ENCODE assay signal across 18 cellular contexts in the genomic region with DNA sequence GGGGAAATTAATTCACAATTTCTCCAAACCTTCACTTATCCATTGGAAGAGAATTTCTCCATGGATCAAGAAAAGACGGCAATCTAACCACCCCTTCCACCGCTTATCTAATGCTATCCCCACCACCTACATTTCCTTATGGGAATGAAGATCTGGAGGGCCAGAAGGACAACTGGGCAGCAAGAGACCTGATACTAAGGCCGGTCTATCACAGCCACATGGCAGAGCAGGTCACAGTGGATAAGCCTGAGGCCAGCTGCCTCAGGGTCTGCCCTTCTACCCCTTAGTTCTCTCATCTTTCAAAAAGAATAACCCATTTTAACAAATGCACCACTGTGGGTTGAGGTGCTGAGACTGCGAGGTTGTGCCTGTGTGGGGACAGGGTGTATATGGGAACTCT. TPM values are rescaled to one million over a fixed set of nuclear protein-coding genes. Genes with fewer than 3 reads are reported as not detected.
A peak's percentile ranks its signal among the peaks of the same experiment; 100 is the strongest.
DNase-seq lines count a peak whose midpoint lies in the region; ATAC-seq, FAIRE-seq and TF ChIP-seq lines count a peak whose summit lies in the region.
"Had no signal": no experiment of that assay in that cellular context is flagged by ENCODE, and none has a peak within 500 bp of the region (broad histone marks: within the 10 kb centered on the region; RNA-seq: fewer than 3 reads in every experiment).

No MANE protein-coding gene starts in this region.

- H3K27ac ChIP-seq in K562 (ENCODE audit: extremely low read depth, low read depth, low read length) (peak overlapping the region; percentile 91), psoas muscle (peak overlapping the region; percentile 10), neuronal stem cell (replicated peaks; ENCODE audit: low read length) (no peak overlapping the region), colonic mucosa (no peak overlapping the region)
- H3K27ac ChIP-seq: sigmoid colon had no signal

- H3K4me1 ChIP-seq in Loucy (ENCODE audit: insufficient read depth, low read length, poor library complexity, severe bottlenecking) = peaks cover 86% of the 10 kb centered on the region
- peaks cover 47 to 94% of the 10 kb centered on the region in 2 experiments for H3K4me1 ChIP-seq in K562 (replicated peaks in 1 of 2; ENCODE audit: control insufficient read depth in 2 of 2, insufficient read depth in 2 of 2, low read length in 2 of 2)
- no peaks in the 10 kb centered on the region for H3K4me1 ChIP-seq in psoas muscle
- H3K4me1 ChIP-seq in neuronal stem cell (ENCODE audit: control insufficient read depth in 2 of 2, insufficient read depth in 1 of 2, low read depth in 1 of 2, low read length in 2 of 2) = peaks cover 21 to 25% of the 10 kb centered on the region in 2 donors
- H3K4me1 ChIP-seq in colonic mucosa = no peaks in the 10 kb centered on the region

- H3K4me3 ChIP-seq in Loucy (ENCODE audit: low read length, poor library complexity, severe bottlenecking) = peak overlapping the region; percentile 34
- H3K4me3 ChIP-seq in K562 = no peak overlapping the region
- no peak overlapping the region for H3K4me3 ChIP-seq in psoas muscle
- H3K4me3 ChIP-seq in neuronal stem cell (ENCODE audit: low read length in 2 of 2) = no peak overlapping the region
- no peak overlapping the region for H3K4me3 ChIP-seq in colonic mucosa
- H3K4me3 ChIP-seq: adrenal gland, sigmoid colon had no signal

- no peaks in the 10 kb centered on the region for H3K9me3 Mint-ChIP-seq in activated naive CD4-positive, alpha-beta T cell treated with anti-CD3 and anti-CD28 coated beads for 36 hours
- no peaks in the 10 kb centered on the region for H3K9me3 Mint-ChIP-seq in activated naive CD4-positive, alpha-beta T cell treated with anti-CD3 and anti-CD28 coated beads, Interleukin-2, amount 50 U/mL, for 72 hours
- H3K9me3 Mint-ChIP-seq: activated B cell treated with CpG ODN at 0.5 μM for 24 hours had no signal

- H3K9me1 ChIP-seq in K562 (ENCODE audit: control insufficient read depth, insufficient read depth, low read length) = no peaks in the 10 kb centered on the region

- peaks cover 1% of the 10 kb centered on the region for H3K36me3 Mint-ChIP-seq in activated naive CD4-positive, alpha-beta T cell treated with anti-CD3 and anti-CD28 coated beads for 36 hours (ENCODE audit: low read depth)
- H3K36me3 Mint-ChIP-seq in activated naive CD4-positive, alpha-beta T cell treated with anti-CD3 and anti-CD28 coated beads, Interleukin-2, amount 50 U/mL, for 72 hours = peaks cover 0 to 11% of the 10 kb centered on the region in 2 donors

- FAIRE-seq in K562 (lab: Jason Lieb, UNC) = no peak

- H3F3A ChIP-seq in Loucy (ENCODE audit: low read depth) = no peaks in the 10 kb centered on the region; the same call in 1 of the 2 replicates

- H3K27me3 ChIP-seq in Loucy (ENCODE audit: insufficient read depth, low read length, poor library complexity, severe bottlenecking) (no peaks in the 10 kb centered on the region), K562 (ENCODE audit: control insufficient read depth in 2 of 2, insufficient read depth in 2 of 2, low read length in 2 of 2) (no peaks in the 10 kb centered on the region), psoas muscle (ENCODE audit: insufficient read depth in 3 of 3, low read length in 2 of 3) (no peaks in the 10 kb centered on the region), neuronal stem cell (ENCODE audit: control insufficient read depth in 3 of 3, insufficient read depth in 3 of 3, low read depth in 1 of 3, low read length in 3 of 3) (no peaks in the 10 kb centered on the region), colonic mucosa (no peaks in the 10 kb centered on the region)
- H3K27me3 ChIP-seq: adrenal gland, sigmoid colon had no signal

- H2BK120ac ChIP-seq in neuronal stem cell (ENCODE audit: low read depth, low read length) = no peak overlapping the region

- 2% methylated on average over 4 of the region's 4 CpGs for WGBS in K562 (ENCODE audit: insufficient coverage, low coverage, missing lambda C conversion rate)
- WGBS in psoas muscle, 3 donors = 87 to 95% (median 88%) methylated on average over 4 of the region's 4 CpGs
- WGBS in neuronal stem cell (ENCODE audit: extremely low coverage in 2 of 2, insufficient read length in 2 of 2, insufficient replicate concordance in 1 of 2), 2 donors = no CpG with 5 or more reads among the region's 4 CpGs

- TF ChIP-seq RAD21 in K562 (CRISPR knock-in tag; conservative IDR thresholded peaks at IDR 0.05 in 1 of 2, IDR thresholded peaks at IDR 0.05 in 1 of 2) = no peak

- POLR2A ChIA-PET in K562 (lab: Yijun Ruan, JAX) = interaction anchor here (0.7 to 2.5 kb wide), 8 partner anchors 9 to 292 kb away, joined by 3 to 10 read pairs (median 4); no protein-coding TSS in a partner anchor

- CTCF ChIA-PET in activated naive CD4-positive, alpha-beta T cell treated with anti-CD3 and anti-CD28 coated beads for 36 hours (lab: Charles Lee) = interaction anchor here (0.6 to 2.2 kb wide), 3 partner anchors 21 to 164 kb away, joined by 3 to 9 read pairs (median 3); no protein-coding TSS in a partner anchor
- CTCF ChIA-PET in K562 (lab: Yijun Ruan, JAX; ENCODE audit: low intra/inter-chr PET ratio) = no interaction called here

- H3K23ac ChIP-seq in neuronal stem cell (ENCODE audit: low read depth, low read length, poor library complexity) = no peak overlapping the region

- no peak overlapping the region for H4K91ac ChIP-seq in neuronal stem cell (ENCODE audit: low read depth, low read length, poor library complexity)

- no peak overlapping the region for H3K9ac ChIP-seq in Loucy (ENCODE audit: low read depth, low read length, poor library complexity, severe bottlenecking)
- peak overlapping the region; percentile 56 to 62; a peak in 3 of 4 replicates for H3K9ac ChIP-seq in K562 (ENCODE audit: insufficient read depth in 1 of 2, low read depth in 2 of 2, low read length in 2 of 2)
- no peak overlapping the region for H3K9ac ChIP-seq in neuronal stem cell (ENCODE audit: low read depth, low read length, poor library complexity)
- H3K9ac ChIP-seq in colonic mucosa (ENCODE audit: low read depth in 2 of 2, low read length in 2 of 2) = no peak overlapping the region

- no peaks in the 10 kb centered on the region for H3K27me3 Mint-ChIP-seq in activated naive CD4-positive, alpha-beta T cell treated with anti-CD3 and anti-CD28 coated beads for 36 hours (ENCODE audit: low read depth)
- H3K27me3 Mint-ChIP-seq: activated B cell treated with CpG ODN at 0.5 μM for 24 hours had no signal

- H2AFZ ChIP-seq in Loucy (ENCODE audit: low read length) (no peak overlapping the region), K562 (ENCODE audit: low read depth, low read length) (no peak overlapping the region), neuronal stem cell (ENCODE audit: low read length) (no peak overlapping the region)

- no peak for DNase-seq in activated naive CD4-positive, alpha-beta T cell treated with anti-CD3 and anti-CD28 coated beads for 36 hours
- no peak for DNase-seq in activated naive CD4-positive, alpha-beta T cell treated with anti-CD3 and anti-CD28 coated beads, Interleukin-2, amount 50 U/mL, for 72 hours (ENCODE audit: low spot score in 2 of 2)
- peak in 3 of 4 experiments; percentile 54 to 66 (median 56) for DNase-seq in K562 (ENCODE audit: extremely low read depth in 1 of 4, low spot score in 3 of 4)
- DNase-seq in psoas muscle = no peak
- no peak for DNase-seq in iPS-NIHi11 (ENCODE audit: low spot score)
- DNase-seq in neuronal stem cell (ENCODE audit: low spot score) = no peak
- DNase-seq in colonic mucosa = no peak
- DNase-seq: activated B cell treated with CpG ODN at 0.5 μM for 24 hours; activated CD8-positive, alpha-beta memory T cell treated with anti-CD3 and anti-CD28 coated beads, Interleukin-2, amount 50 U/mL, for 48 hours; COR-L47; effector CD4-positive, alpha-beta T cell; glutamatergic neuron; islet precursor cell; NCI-H187; NCI-H226; sigmoid colon had no signal

- H3K4me1 Mint-ChIP-seq in activated naive CD4-positive, alpha-beta T cell treated with anti-CD3 and anti-CD28 coated beads for 36 hours (ENCODE audit: low read depth) = peaks cover 64% of the 10 kb centered on the region

- no peaks in the 10 kb centered on the region for H3K9me2 ChIP-seq in Loucy (replicated peaks; ENCODE audit: low read depth, low read length)

- no peaks in the 10 kb centered on the region for H3K36me3 ChIP-seq in Loucy (ENCODE audit: insufficient read depth, low read length)
- H3K36me3 ChIP-seq in K562 (ENCODE audit: control insufficient read depth, insufficient read depth, low read length) = peaks cover 60% of the 10 kb centered on the region
- H3K36me3 ChIP-seq in psoas muscle (ENCODE audit: insufficient read depth in 1 of 2, low read depth in 1 of 2) = no peaks in the 10 kb centered on the region
- no peaks in the 10 kb centered on the region for H3K36me3 ChIP-seq in neuronal stem cell (replicated peaks in 1 of 2; ENCODE audit: control insufficient read depth in 2 of 2, insufficient read depth in 2 of 2, low read length in 2 of 2)
- no peaks in the 10 kb centered on the region for H3K36me3 ChIP-seq in colonic mucosa
- H3K36me3 ChIP-seq: sigmoid colon had no signal

- H2BK5ac ChIP-seq in neuronal stem cell (ENCODE audit: low read length) = no peak overlapping the region

- H3K18ac ChIP-seq in neuronal stem cell (ENCODE audit: low read length) = no peak overlapping the region

- H4K20me1 ChIP-seq in Loucy (ENCODE audit: insufficient read depth, low read length, poor library complexity, severe bottlenecking) (no peaks in the 10 kb centered on the region), K562 (replicated peaks; ENCODE audit: control insufficient read depth, insufficient read depth, low read length) (no peaks in the 10 kb centered on the region; the same call in 1 of the 2 replicates)

- H2BK12ac ChIP-seq in neuronal stem cell (ENCODE audit: low read length) = no peak overlapping the region

- in situ Hi-C loops in K562 (cut with MboI) = no loop called here

- TF ChIP-seq POLR2A in K562 (conservative IDR thresholded peaks at IDR 0.05) = no peak

- intact Hi-C loops in activated naive CD4-positive, alpha-beta T cell treated with anti-CD3 and anti-CD28 coated beads for 36 hours (cut with micrococcal nuclease) = loop anchor here (5.0 kb wide), 2 partner anchors 600 to 655 kb away; no protein-coding TSS in a partner anchor
- intact Hi-C loops in K562 (cut with micrococcal nuclease) (loop anchor here (2.0 to 5.0 kb wide), 3 partner anchors 36 to 175 kb away; a partner anchor contains a TSS), psoas muscle (cut with DNase I) (no loop called here), colonic mucosa (cut with DNase I) (no loop called here)

- no peaks in the 10 kb centered on the region for H3K79me1 ChIP-seq in neuronal stem cell (ENCODE audit: low read depth, low read length)

- peak overlapping the region; percentile 88 for H3K27ac Mint-ChIP-seq in activated naive CD4-positive, alpha-beta T cell treated with anti-CD3 and anti-CD28 coated beads for 36 hours
- peak overlapping the region in 1 of 2 donors; percentile 88 for H3K27ac Mint-ChIP-seq in activated naive CD4-positive, alpha-beta T cell treated with anti-CD3 and anti-CD28 coated beads, Interleukin-2, amount 50 U/mL, for 72 hours

- no TSS peak for BruUV-seq in K562 (replicated peaks; lab: Mats Ljungman, UMichigan)

- H2AK5ac ChIP-seq in neuronal stem cell (ENCODE audit: low read depth, low read length) = no peak overlapping the region

- TF ChIP-seq CTCF in Loucy (conservative IDR thresholded peaks at IDR 0.05; ENCODE audit: low read length) (no peak), K562 (IDR thresholded peaks at IDR 0.05 in 2 of 3, conservative IDR thresholded peaks at IDR 0.05 in 1 of 3; ENCODE audit: insufficient read depth in 2 of 3, low read depth in 1 of 3, low read length in 3 of 3) (no peak), psoas muscle (IDR thresholded peaks at IDR 0.05) (no peak), colonic mucosa (IDR thresholded peaks at IDR 0.05) (no peak)

- H3K4me2 ChIP-seq in Loucy (ENCODE audit: low read depth, low read length, poor library complexity, severe bottlenecking) = peak overlapping the region; percentile 50
- H3K4me2 ChIP-seq in K562 (ENCODE audit: insufficient read depth, low read length) = peak overlapping the region; percentile 69
- H3K4me2 ChIP-seq in neuronal stem cell (ENCODE audit: insufficient read depth, low read length, poor library complexity, severe bottlenecking) = no peak overlapping the region

- no peak overlapping the region for H3K4me3 Mint-ChIP-seq in activated naive CD4-positive, alpha-beta T cell treated with anti-CD3 and anti-CD28 coated beads for 36 hours
- H3K4me3 Mint-ChIP-seq: activated B cell treated with CpG ODN at 0.5 μM for 24 hours had no signal

- no peak overlapping the region for H4K8ac ChIP-seq in neuronal stem cell (ENCODE audit: low read depth, low read length)

- H3K79me2 ChIP-seq in Loucy (ENCODE audit: insufficient read depth, low read length) = peaks cover 13% of the 10 kb centered on the region; the same call in 1 of the 2 replicates
- H3K79me2 ChIP-seq in K562 (ENCODE audit: control insufficient read depth, insufficient read depth, low read length) = peaks cover 99% of the 10 kb centered on the region

- H2BK15ac ChIP-seq in neuronal stem cell (ENCODE audit: low read length) = no peak overlapping the region

- no peak overlapping the region for H3K14ac ChIP-seq in neuronal stem cell (ENCODE audit: low read length)

- ATAC-seq in activated naive CD4-positive, alpha-beta T cell treated with anti-CD3 and anti-CD28 coated beads, Interleukin-2, amount 50 U/mL, for 72 hours = no peak
- no peak for ATAC-seq in K562
- no peak for ATAC-seq in psoas muscle

- no peak overlapping the region for H3K4ac ChIP-seq in neuronal stem cell (ENCODE audit: low read length)

- H3K9me3 ChIP-seq in Loucy (ENCODE audit: insufficient read depth, low read depth, low read length) = no peaks in the 10 kb centered on the region
- H3K9me3 ChIP-seq in K562 (replicated peaks; ENCODE audit: control insufficient read depth, insufficient read depth, low read depth, low read length) = no peaks in the 10 kb centered on the region
- no peaks in the 10 kb centered on the region for H3K9me3 ChIP-seq in psoas muscle
- no peaks in the 10 kb centered on the region for H3K9me3 ChIP-seq in neuronal stem cell (replicated peaks in 1 of 2; ENCODE audit: control insufficient read depth in 2 of 2, insufficient read depth in 1 of 2, low read depth in 1 of 2, low read length in 2 of 2)
- no peaks in the 10 kb centered on the region for H3K9me3 ChIP-seq in colonic mucosa
- H3K9me3 ChIP-seq: adrenal gland, sigmoid colon had no signal

- no peak for TF ChIP-seq EP300 in K562 (IDR thresholded peaks at IDR 0.05; ENCODE audit: low read length)

RNA-seq across cellular contexts. Expression of a gene that starts 37.1 kb away (rescaled TPM):
- total RNA-seq in activated naive CD4-positive, alpha-beta T cell treated with anti-CD3 and anti-CD28 coated beads for 36 hours = 10 to 100 TPM; 14.8 to 15.1 TPM
- total RNA-seq in activated naive CD4-positive, alpha-beta T cell treated with anti-CD3 and anti-CD28 coated beads, Interleukin-2, amount 50 U/mL, for 72 hours = 10 to 100 TPM; 18.6 to 25.9 TPM
- 34.5 and 78.1 TPM in 2 replicates for total RNA-seq in K562 (2011; cell fraction: chromatin; rRNA removed; ENCODE audit: low replicate concordance)
- 44.4 and 48.3 TPM in 2 replicates for total RNA-seq in K562 (2011; cell fraction: nucleolus; rRNA removed)
- total RNA-seq in K562 (2011; cell fraction: nucleoplasm; rRNA removed) = 69.6 and 93.7 TPM in 2 replicates
- 74.9 and 77.6 TPM in 2 replicates for total RNA-seq in K562 (2014; rRNA removed)
- 68.7 and 75.4 TPM in 2 replicates for total RNA-seq in K562 (2014; rRNA removed; fragmentation: Illumina TruSeq; extraction: Trizol)
- 51.1 and 55.2 TPM in 2 replicates for total RNA-seq in K562 (2015; rRNA removed; fragmentation: Illumina TruSeq; extraction: Trizol)
- total RNA-seq in K562 (2021) = 75.0 and 78.4 TPM in 2 replicates
- polyA plus RNA-seq in K562 (2011; rRNA removed) = 33.3 and 59.7 TPM in 2 replicates
- 15.3 and 17.2 TPM in 2 replicates for polyA plus RNA-seq in K562 (2011; cell fraction: cytosol; rRNA removed)
- polyA plus RNA-seq in K562 (2011; cell fraction: nucleus; rRNA removed) = 12.3 and 13.9 TPM in 2 replicates
- polyA plus RNA-seq in K562 (2012) = 44.4 and 59.0 TPM in 2 replicates
- polyA plus RNA-seq in K562 (2014; fragmentation: Illumina TruSeq; extraction: Trizol) = 50.5 and 62.6 TPM in 2 replicates
- polyA plus RNA-seq in K562 (2014; fragmentation: Nextera tagmentation; extraction: Ambion mirVana) = 10 to 100 TPM; 24.5 to 27.7 TPM
- 47.5 and 48.7 TPM in 2 replicates for polyA plus RNA-seq in K562 (2014; rRNA removed)
- 39.6 and 50.2 TPM in 2 replicates for polyA minus RNA-seq in K562 (2011; rRNA and poly(A)+ RNA removed)
- polyA minus RNA-seq in K562 (2011; cell fraction: cytosol; rRNA and poly(A)+ RNA removed) = 22.8 and 28.5 TPM in 2 replicates
- polyA minus RNA-seq in K562 (2011; cell fraction: nucleus; rRNA and poly(A)+ RNA removed) = 26.5 and 34.9 TPM in 2 replicates
- total RNA-seq in psoas muscle = 10 to 100 TPM in 1 of 4 donors, 1 to 10 TPM in 3; 6.2 to 14.6 (median 9.5) TPM
- polyA plus RNA-seq in psoas muscle = 1 to 10 TPM; 3.7 to 5.8 (median 4.4) TPM
- 6.4 TPM for polyA plus RNA-seq in neuronal stem cell (2013, experiment 1 of 2)
- 6.5 TPM for polyA plus RNA-seq in neuronal stem cell (2013, experiment 2 of 2)
- total RNA-seq in colonic mucosa = 10 to 100 TPM; 43.5 to 77.1 TPM

Comparison
In these comparisons a context has a peak if more than half of its experiments do, and no peak if none do; other contexts are left out.
1. DNase-seq: peak in K562 (3 of 4); none in activated naive CD4-positive, alpha-beta T cell treated with anti-CD3 and anti-CD28 coated beads for 36 hours (single experiment), activated naive CD4-positive, alpha-beta T cell treated with anti-CD3 and anti-CD28 coated beads, Interleukin-2, amount 50 U/mL, for 72 hours (0 of 2), psoas muscle (0 of 2), iPS-NIHi11 (single experiment), neuronal stem cell (single experiment) and colonic mucosa (single experiment).
2. H3K9ac ChIP-seq: peak in K562 (2 of 2); none in Loucy (single experiment), neuronal stem cell (single experiment) and colonic mucosa (0 of 2).
3. H3K27ac ChIP-seq: peak in K562 (single experiment) and psoas muscle (single experiment); none in neuronal stem cell (single experiment) and colonic mucosa (single experiment).
4. intact Hi-C loops: an anchor here in activated naive CD4-positive, alpha-beta T cell treated with anti-CD3 and anti-CD28 coated beads for 36 hours (5.0 kb wide) and K562 (2.0 to 5.0 kb wide); none called in psoas muscle and colonic mucosa.